In the genomic region with DNA sequence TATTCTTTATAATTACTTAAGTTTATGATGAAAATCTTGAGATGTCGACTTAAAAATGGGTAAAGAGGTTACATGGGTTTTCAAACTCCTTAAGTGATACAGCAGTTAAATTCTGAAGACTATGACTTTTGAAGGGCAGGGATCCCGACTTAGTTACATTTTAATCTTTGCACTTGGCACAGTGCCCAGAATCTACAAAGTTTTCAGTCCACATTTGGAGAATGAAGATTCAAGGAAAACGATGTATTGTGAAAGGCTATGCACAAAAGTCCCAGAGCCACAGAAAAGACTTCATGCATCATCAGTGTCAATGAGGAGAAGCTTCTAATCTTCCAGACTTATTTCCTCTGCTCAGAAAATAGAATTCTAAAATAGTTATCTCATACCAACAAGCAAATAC, we compare ENCODE assay signal across 19 cellular contexts. TPM values are rescaled to one million over a fixed set of nuclear protein-coding genes. Genes with fewer than 3 reads are reported as not detected.
"Had no signal": no experiment of that assay in that cellular context is flagged by ENCODE, and none has a peak within 500 bp of the region (broad histone marks: within the 10 kb centered on the region; RNA-seq: fewer than 3 reads in every experiment).

No MANE protein-coding gene starts in this region.

- H3K36me3 ChIP-seq: suprapubic skin, upper lobe of left lung had no signal

- H3K9me3 ChIP-seq: mucosa of descending colon, psoas muscle, suprapubic skin, upper lobe of left lung had no signal

- DNase-seq: activated CD4-positive, alpha-beta memory T cell treated with anti-CD3 and anti-CD28 coated beads for 36 hours; activated CD4-positive, alpha-beta T cell treated with anti-CD3 and anti-CD28 coated beads for 1 hour; activated effector memory CD4-positive, alpha-beta T cell treated with anti-CD3 and anti-CD28 coated beads, Interleukin-2, amount 50 U/mL, for 16 hours; activated T-cell treated with anti-CD3 and anti-CD28 coated beads, Interleukin-2, amount 50 U/mL, for 4 hours; effector CD4-positive, alpha-beta T cell; hypothalamus; left colon; psoas muscle; stimulated activated CD4-positive, alpha-beta T cell treated with anti-CD3 and anti-CD28 coated beads, Interleukin-2, amount 100 ng/mL, for 48 hours; stimulated activated naive CD8-positive, alpha-beta T cell treated with anti-CD3 and anti-CD28 coated beads, Interleukin-15, Interleukin-2, amounts not matched to agents 100 U/mL and 50 U/mL, for 24 hours; SW 1271; upper lobe of left lung had no signal

- H3K4me3 ChIP-seq: mucosa of descending colon, psoas muscle, suprapubic skin, upper lobe of left lung had no signal

- H3K4me1 ChIP-seq: psoas muscle, suprapubic skin, upper lobe of left lung had no signal

- FAIRE-seq: bronchial epithelial cell, endothelial cell of umbilical vein had no signal

- H3K27me3 ChIP-seq: suprapubic skin, upper lobe of left lung had no signal

- ATAC-seq: activated naive CD4-positive, alpha-beta T cell treated with anti-CD3 and anti-CD28 coated beads, Interleukin-2, amount 50 U/mL, for 72 hours; activated T-cell treated with anti-CD3 and anti-CD28 coated beads, Interleukin-2, amount 50 U/mL, for 4 hours; left colon; mucosa of descending colon; psoas muscle; stimulated activated naive CD8-positive, alpha-beta T cell treated with anti-CD3 and anti-CD28 coated beads, Interleukin-15, Interleukin-2, amounts not matched to agents 100 U/mL and 50 U/mL, for 24 hours had no signal

- H3K27ac ChIP-seq: psoas muscle, suprapubic skin, upper lobe of left lung had no signal

RNA-seq across cellular contexts. Expression of gene GRPR, which starts 36.3 kb away (rescaled TPM):
- total RNA-seq: activated CD4-positive, alpha-beta memory T cell treated with anti-CD3 and anti-CD28 coated beads for 36 hours; activated naive CD4-positive, alpha-beta T cell treated with anti-CD3 and anti-CD28 coated beads, Interleukin-2, amount 50 U/mL, for 72 hours; bronchial epithelial cell; endothelial cell of umbilical vein; osteoblast; suprapubic skin had no signal
- polyA plus RNA-seq: neural cell had no signal
